In the genomic region with DNA sequence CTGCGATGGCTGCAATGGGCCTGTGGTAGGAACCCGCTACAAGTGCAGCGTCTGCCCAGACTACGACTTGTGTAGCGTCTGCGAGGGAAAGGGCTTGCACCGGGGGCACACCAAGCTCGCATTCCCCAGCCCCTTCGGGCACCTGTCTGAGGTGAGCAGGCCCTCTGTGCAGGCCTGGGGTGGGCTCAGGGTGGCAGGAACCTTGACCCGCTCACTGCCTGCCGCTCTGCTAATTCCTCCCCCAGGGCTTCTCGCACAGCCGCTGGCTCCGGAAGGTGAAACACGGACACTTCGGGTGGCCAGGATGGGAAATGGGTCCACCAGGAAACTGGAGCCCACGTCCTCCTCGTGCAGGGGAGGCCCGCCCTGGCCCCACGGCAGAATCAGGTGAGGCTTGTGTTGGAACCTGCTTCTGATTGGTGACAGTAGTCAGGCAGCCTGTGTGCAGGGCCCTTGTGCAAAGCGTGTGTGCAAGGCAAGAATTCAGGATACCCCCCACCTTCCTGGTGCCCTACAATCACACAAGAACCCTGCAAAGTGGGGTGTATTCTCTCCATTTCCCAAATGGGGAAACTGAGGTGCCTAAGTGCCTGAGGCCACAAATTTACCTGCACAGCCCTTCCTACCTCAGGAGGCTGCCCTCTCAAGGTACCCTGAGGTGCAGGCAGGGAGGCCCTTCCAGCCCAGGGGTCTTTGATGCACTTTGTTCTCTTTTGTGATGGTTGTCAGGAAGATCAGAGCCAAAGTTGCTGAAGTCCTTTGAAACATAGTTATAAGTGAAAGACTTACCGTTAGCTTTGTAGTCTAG, we compare ENCODE assay signal across 9 cellular contexts. TPM values are rescaled to one million over a fixed set of nuclear protein-coding genes. Genes with fewer than 3 reads are reported as not detected.
DNase-seq lines count a peak whose midpoint lies in the region; ATAC-seq and TF ChIP-seq lines count a peak whose summit lies in the region.
"Had no signal": no experiment of that assay in that cellular context is flagged by ENCODE, and none has a peak within 500 bp of the region (broad histone marks: within the 10 kb centered on the region; RNA-seq: fewer than 3 reads in every experiment).

No MANE protein-coding gene starts in this region.

- H3K4me3 Mint-ChIP-seq in CD4-positive, CD25-positive, alpha-beta regulatory T cell, result peak overlapping the region in 3 of 4 donors; percentile 17 to 25 (median 19)

- H3K4me1 ChIP-seq in CD4-positive, CD25-positive, alpha-beta regulatory T cell (ENCODE audit: control insufficient read depth, insufficient read depth, low read length, poor library complexity, severe bottlenecking), result peaks cover 31% of the 10 kb centered on the region
- H3K4me1 ChIP-seq in adipocyte (ENCODE audit: control insufficient read depth, insufficient read depth, low read length) (peaks cover 67% of the 10 kb centered on the region), lower lobe of right lung (peaks cover 75% of the 10 kb centered on the region)

- peak overlapping the region in 1 of 3 donors; percentile 46 for H3K27ac Mint-ChIP-seq in CD4-positive, CD25-positive, alpha-beta regulatory T cell

- no peak for TF ChIP-seq CTCF in lower lobe of right lung (IDR thresholded peaks at IDR 0.05)

- no peak overlapping the region for H3K4me3 ChIP-seq in CD4-positive, CD25-positive, alpha-beta regulatory T cell (ENCODE audit: low read depth, low read length)
- H3K4me3 ChIP-seq in adipocyte (ENCODE audit: low read length) (peak overlapping the region; percentile 87), lower lobe of right lung (peak overlapping the region; percentile 97)

- H3K9me3 Mint-ChIP-seq in CD4-positive, CD25-positive, alpha-beta regulatory T cell, result peaks cover 0 to 3% (median 0%) of the 10 kb centered on the region in 7 donors

- peaks cover 10% of the 10 kb centered on the region for H3K27me3 Mint-ChIP-seq in CD4-positive, CD25-positive, alpha-beta regulatory T cell

- H3K9ac ChIP-seq in adipocyte (ENCODE audit: low read length), result peak overlapping the region; percentile 99

- H3K36me3 ChIP-seq in CD4-positive, CD25-positive, alpha-beta regulatory T cell (ENCODE audit: control insufficient read depth, insufficient read depth, low read length), result peaks cover 54% of the 10 kb centered on the region
- H3K36me3 ChIP-seq in adipocyte (ENCODE audit: control insufficient read depth, insufficient read depth, low read length, severe bottlenecking) (peaks cover 73% of the 10 kb centered on the region), lower lobe of right lung (peaks cover 72% of the 10 kb centered on the region)

- intact Hi-C loops in lower lobe of right lung (cut with DNase I), result no loop called here

- DNase-seq in CD4-positive, CD25-positive, alpha-beta regulatory T cell, result peak in 1 of 3 donors; percentile 1
- no peak for DNase-seq in adipocyte (ENCODE audit: low read depth)
- DNase-seq in lower lobe of right lung, result peak; percentile 42
- no peak for DNase-seq in activated CD4-positive, CD25-positive, alpha-beta regulatory T cell treated with anti-CD3 and anti-CD28 coated beads, Interleukin-2, amount 50 U/mL, for 72 hours
- no peak for DNase-seq in stimulated activated CD4-positive, alpha-beta T cell treated with anti-CD3 and anti-CD28 coated beads, Interleukin-15, amount 100 ng/mL, for 24 hours
- no peak for DNase-seq in activated CD8-positive, alpha-beta memory T cell treated with anti-CD3 and anti-CD28 coated beads for 24 hours
- DNase-seq: NCI-H774 had no signal

- peak overlapping the region; percentile 35 for H3K27ac ChIP-seq in CD4-positive, CD25-positive, alpha-beta regulatory T cell (ENCODE audit: insufficient read depth, low read length, poor library complexity, severe bottlenecking)
- no peak overlapping the region for H3K27ac ChIP-seq in lower lobe of right lung
- H3K27ac ChIP-seq: C4-2B had no signal

- H3K27me3 ChIP-seq in CD4-positive, CD25-positive, alpha-beta regulatory T cell (ENCODE audit: control insufficient read depth, insufficient read depth, low read length), result no peaks in the 10 kb centered on the region
- H3K27me3 ChIP-seq in adipocyte (replicated peaks; ENCODE audit: control insufficient read depth, insufficient read depth, low read length) (no peaks in the 10 kb centered on the region), lower lobe of right lung (ENCODE audit: low read depth) (no peaks in the 10 kb centered on the region)

- no peaks in the 10 kb centered on the region for H3K9me3 ChIP-seq in CD4-positive, CD25-positive, alpha-beta regulatory T cell (ENCODE audit: control insufficient read depth in 2 of 2, low read length in 2 of 2)
- no peaks in the 10 kb centered on the region for H3K9me3 ChIP-seq in adipocyte (ENCODE audit: control insufficient read depth, low read length)
- no peaks in the 10 kb centered on the region for H3K9me3 ChIP-seq in lower lobe of right lung

- H3K36me3 Mint-ChIP-seq in CD4-positive, CD25-positive, alpha-beta regulatory T cell, result peaks cover 30% of the 10 kb centered on the region

- peaks cover 8 to 58% (median 30%) of the 10 kb centered on the region in 4 donors for H3K4me1 Mint-ChIP-seq in CD4-positive, CD25-positive, alpha-beta regulatory T cell

- ATAC-seq in CD4-positive, CD25-positive, alpha-beta regulatory T cell (ENCODE audit: low read depth in 2 of 2), result no peak
- no peak for ATAC-seq in lower lobe of right lung
- ATAC-seq: sciatic nerve had no signal

RNA-seq across cellular contexts. Expression of gene SQSTM1, which starts 3.4 kb away (rescaled TPM):
- 615 TPM for total RNA-seq in CD4-positive, CD25-positive, alpha-beta regulatory T cell
- 100 to 1,000 TPM; 219 to 283 (median 237) TPM for polyA plus RNA-seq in CD4-positive, CD25-positive, alpha-beta regulatory T cell
- 450 TPM for total RNA-seq in lower lobe of right lung

RNA-seq across cellular contexts. Expression of gene MGAT4B, which starts 17.5 kb away (rescaled TPM):
- 134 TPM for total RNA-seq in CD4-positive, CD25-positive, alpha-beta regulatory T cell
- 10 to 100 TPM; 11.9 to 18.0 (median 13.8) TPM for polyA plus RNA-seq in CD4-positive, CD25-positive, alpha-beta regulatory T cell
- total RNA-seq in lower lobe of right lung, result 105 TPM

RNA-seq across cellular contexts. Expression of gene LTC4S, which starts 30.4 kb away (rescaled TPM):
- total RNA-seq in CD4-positive, CD25-positive, alpha-beta regulatory T cell, result 2.8 TPM
- 1 to 10 TPM in 2 of 4 donors, under 1 TPM in 2; 0.48 to 4.3 (median 1.3) TPM for polyA plus RNA-seq in CD4-positive, CD25-positive, alpha-beta regulatory T cell
- 20.1 TPM for total RNA-seq in lower lobe of right lung

RNA-seq across cellular contexts. Expression of gene MRNIP, which starts 34.5 kb away (rescaled TPM):
- total RNA-seq in CD4-positive, CD25-positive, alpha-beta regulatory T cell, result 46.4 TPM
- 10 to 100 TPM; 10.2 to 18.5 (median 17.2) TPM for polyA plus RNA-seq in CD4-positive, CD25-positive, alpha-beta regulatory T cell
- 25.0 TPM for total RNA-seq in lower lobe of right lung
